1 cellular context compared by ENCODE assay signal in the genomic region with DNA sequence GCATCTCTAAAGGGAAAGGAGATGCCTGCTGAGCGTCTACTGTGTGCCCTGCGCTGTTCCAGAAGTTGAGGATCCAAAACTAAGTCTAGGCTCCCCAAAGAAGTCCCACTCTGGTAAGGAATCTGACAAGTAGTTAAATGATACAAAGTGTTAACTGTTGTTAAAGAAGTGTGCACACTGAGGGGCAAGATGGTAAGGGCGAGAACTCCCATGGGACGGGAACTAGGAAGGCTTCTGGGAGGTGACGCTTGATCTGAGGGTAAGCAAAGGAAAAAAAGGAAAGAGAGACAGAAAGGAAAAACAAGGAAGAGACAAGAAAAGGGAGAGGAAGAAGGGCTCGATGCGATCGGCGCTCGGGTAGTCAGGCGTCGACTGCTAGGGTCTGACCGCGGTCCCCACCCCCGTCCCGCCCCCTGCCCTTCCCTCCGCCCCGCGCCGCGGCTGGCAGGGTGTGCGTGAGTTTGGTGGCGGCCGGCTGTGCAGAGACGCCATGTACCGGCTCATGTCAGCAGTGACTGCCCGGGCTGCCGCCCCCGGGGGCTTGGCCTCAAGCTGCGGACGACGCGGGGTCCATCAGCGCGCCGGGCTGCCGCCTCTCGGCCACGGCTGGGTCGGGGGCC.
TF ChIP-seq lines count a peak whose summit lies in the region.

A gene with protein sequence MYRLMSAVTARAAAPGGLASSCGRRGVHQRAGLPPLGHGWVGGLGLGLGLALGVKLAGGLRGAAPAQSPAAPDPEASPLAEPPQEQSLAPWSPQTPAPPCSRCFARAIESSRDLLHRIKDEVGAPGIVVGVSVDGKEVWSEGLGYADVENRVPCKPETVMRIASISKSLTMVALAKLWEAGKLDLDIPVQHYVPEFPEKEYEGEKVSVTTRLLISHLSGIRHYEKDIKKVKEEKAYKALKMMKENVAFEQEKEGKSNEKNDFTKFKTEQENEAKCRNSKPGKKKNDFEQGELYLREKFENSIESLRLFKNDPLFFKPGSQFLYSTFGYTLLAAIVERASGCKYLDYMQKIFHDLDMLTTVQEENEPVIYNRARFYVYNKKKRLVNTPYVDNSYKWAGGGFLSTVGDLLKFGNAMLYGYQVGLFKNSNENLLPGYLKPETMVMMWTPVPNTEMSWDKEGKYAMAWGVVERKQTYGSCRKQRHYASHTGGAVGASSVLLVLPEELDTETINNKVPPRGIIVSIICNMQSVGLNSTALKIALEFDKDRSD (plus strand): TSS at position 480 of the 620 bp plus-strand sequence. CDS start 11 bp downstream, at position 491.

TF ChIP-seq in HEK293, 187 proteins besides CTCF, POLR2A, EP300 and RAD21 (continued from another document and continues in another):
- TF ChIP-seq OSR2 (tag by site-specific recombination; IDR thresholded peaks at IDR 0.05) (no peak), ZNF324 (tag by site-specific recombination; IDR thresholded peaks at IDR 0.05) (peak; percentile 84), SALL2 (tag by site-specific recombination; IDR thresholded peaks at IDR 0.05; ENCODE audit: borderline replicate concordance) (no peak), ZNF16 (tag by site-specific recombination; IDR thresholded peaks at IDR 0.05; ENCODE audit: low read depth) (no peak), TSHZ1 (tag by site-specific recombination; IDR thresholded peaks at IDR 0.05; ENCODE audit: borderline replicate concordance) (no peak), ZSCAN16 (tag by site-specific recombination; IDR thresholded peaks at IDR 0.05) (peak; percentile 47; the same call in 1 of the 2 replicates), ZNF654 (tag by site-specific recombination; IDR thresholded peaks at IDR 0.05; ENCODE audit: low read depth) (no peak), SETDB1 (IDR thresholded peaks at IDR 0.05; ENCODE audit: insufficient read length, low read length) (no peak), ZNF391 (tag by site-specific recombination; IDR thresholded peaks at IDR 0.05; ENCODE audit: borderline replicate concordance, low read depth) (no peak), ZNF555 (tag by site-specific recombination; conservative IDR thresholded peaks at IDR 0.05) (no peak), ZNF169 (tag by site-specific recombination; IDR thresholded peaks at IDR 0.05) (no peak), ZNF837 (tag by site-specific recombination; IDR thresholded peaks at IDR 0.05) (no peak), ZNF138 (tag by site-specific recombination; IDR thresholded peaks at IDR 0.05; ENCODE audit: borderline replicate concordance) (no peak), ZNF449 (tag by site-specific recombination; IDR thresholded peaks at IDR 0.05) (no peak), GLIS2 (tag by site-specific recombination; IDR thresholded peaks at IDR 0.05) (no peak), ZNF701 (tag by site-specific recombination; IDR thresholded peaks at IDR 0.05) (no peak), ZNF48 (tag by site-specific recombination; IDR thresholded peaks at IDR 0.05) (no peak), ZNF174 (tag by site-specific recombination; IDR thresholded peaks at IDR 0.05) (no peak), ZNF585B (tag by site-specific recombination; IDR thresholded peaks at IDR 0.05) (no peak), ZNF24 (tag by site-specific recombination; IDR thresholded peaks at IDR 0.05) (no peak), ZNF37A (tag by site-specific recombination; IDR thresholded peaks at IDR 0.05) (no peak), ZNF223 (tag by site-specific recombination; IDR thresholded peaks at IDR 0.05) (no peak), ZNF354C (tag by site-specific recombination; IDR thresholded peaks at IDR 0.05; ENCODE audit: borderline replicate concordance, low read depth) (no peak), MEIS1 (CRISPR knock-in tag; IDR thresholded peaks at IDR 0.05; ENCODE audit: borderline replicate concordance) (no peak), ZNF416 (tag by site-specific recombination; IDR thresholded peaks at IDR 0.05) (no peak), ZNF302 (tag by site-specific recombination; IDR thresholded peaks at IDR 0.05; ENCODE audit: low read depth) (no peak), ZNF560 (tag by site-specific recombination; IDR thresholded peaks at IDR 0.05; ENCODE audit: borderline replicate concordance) (no peak), BCL6B (tag by site-specific recombination; IDR thresholded peaks at IDR 0.05) (no peak), MZF1 (tag by site-specific recombination; IDR thresholded peaks at IDR 0.05; ENCODE audit: borderline replicate concordance) (no peak), OVOL3 (tag by site-specific recombination; IDR thresholded peaks at IDR 0.05) (peak; percentile 72; the same call in 1 of the 2 replicates), ZNF548 (tag by site-specific recombination; IDR thresholded peaks at IDR 0.05) (no peak), KLF8 (tag by site-specific recombination; IDR thresholded peaks at IDR 0.05) (peak; percentile 83), ZXDB (tag by site-specific recombination; IDR thresholded peaks at IDR 0.05) (no peak), ZFP37 (tag by site-specific recombination; IDR thresholded peaks at IDR 0.05) (no peak), ZNF239 (tag by site-specific recombination; IDR thresholded peaks at IDR 0.05) (no peak)
- TF ChIP-seq, protein P1, sequence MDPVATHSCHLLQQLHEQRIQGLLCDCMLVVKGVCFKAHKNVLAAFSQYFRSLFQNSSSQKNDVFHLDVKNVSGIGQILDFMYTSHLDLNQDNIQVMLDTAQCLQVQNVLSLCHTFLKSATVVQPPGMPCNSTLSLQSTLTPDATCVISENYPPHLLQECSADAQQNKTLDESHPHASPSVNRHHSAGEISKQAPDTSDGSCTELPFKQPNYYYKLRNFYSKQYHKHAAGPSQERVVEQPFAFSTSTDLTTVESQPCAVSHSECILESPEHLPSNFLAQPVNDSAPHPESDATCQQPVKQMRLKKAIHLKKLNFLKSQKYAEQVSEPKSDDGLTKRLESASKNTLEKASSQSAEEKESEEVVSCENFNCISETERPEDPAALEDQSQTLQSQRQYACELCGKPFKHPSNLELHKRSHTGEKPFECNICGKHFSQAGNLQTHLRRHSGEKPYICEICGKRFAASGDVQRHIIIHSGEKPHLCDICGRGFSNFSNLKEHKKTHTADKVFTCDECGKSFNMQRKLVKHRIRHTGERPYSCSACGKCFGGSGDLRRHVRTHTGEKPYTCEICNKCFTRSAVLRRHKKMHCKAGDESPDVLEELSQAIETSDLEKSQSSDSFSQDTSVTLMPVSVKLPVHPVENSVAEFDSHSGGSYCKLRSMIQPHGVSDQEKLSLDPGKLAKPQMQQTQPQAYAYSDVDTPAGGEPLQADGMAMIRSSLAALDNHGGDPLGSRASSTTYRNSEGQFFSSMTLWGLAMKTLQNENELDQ (tag by site-specific recombination; IDR thresholded peaks at IDR 0.05; ENCODE audit: low read depth), result no peak
- TF ChIP-seq, protein P2, sequence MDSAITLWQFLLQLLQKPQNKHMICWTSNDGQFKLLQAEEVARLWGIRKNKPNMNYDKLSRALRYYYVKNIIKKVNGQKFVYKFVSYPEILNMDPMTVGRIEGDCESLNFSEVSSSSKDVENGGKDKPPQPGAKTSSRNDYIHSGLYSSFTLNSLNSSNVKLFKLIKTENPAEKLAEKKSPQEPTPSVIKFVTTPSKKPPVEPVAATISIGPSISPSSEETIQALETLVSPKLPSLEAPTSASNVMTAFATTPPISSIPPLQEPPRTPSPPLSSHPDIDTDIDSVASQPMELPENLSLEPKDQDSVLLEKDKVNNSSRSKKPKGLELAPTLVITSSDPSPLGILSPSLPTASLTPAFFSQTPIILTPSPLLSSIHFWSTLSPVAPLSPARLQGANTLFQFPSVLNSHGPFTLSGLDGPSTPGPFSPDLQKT (IDR thresholded peaks at IDR 0.05; ENCODE audit: borderline replicate concordance, low read depth, low read length), result no peak
- TF ChIP-seq, protein P3, sequence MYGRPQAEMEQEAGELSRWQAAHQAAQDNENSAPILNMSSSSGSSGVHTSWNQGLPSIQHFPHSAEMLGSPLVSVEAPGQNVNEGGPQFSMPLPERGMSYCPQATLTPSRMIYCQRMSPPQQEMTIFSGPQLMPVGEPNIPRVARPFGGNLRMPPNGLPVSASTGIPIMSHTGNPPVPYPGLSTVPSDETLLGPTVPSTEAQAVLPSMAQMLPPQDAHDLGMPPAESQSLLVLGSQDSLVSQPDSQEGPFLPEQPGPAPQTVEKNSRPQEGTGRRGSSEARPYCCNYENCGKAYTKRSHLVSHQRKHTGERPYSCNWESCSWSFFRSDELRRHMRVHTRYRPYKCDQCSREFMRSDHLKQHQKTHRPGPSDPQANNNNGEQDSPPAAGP (tag by site-specific recombination; IDR thresholded peaks at IDR 0.05), result peak; percentile 68
- TF ChIP-seq, protein P4, sequence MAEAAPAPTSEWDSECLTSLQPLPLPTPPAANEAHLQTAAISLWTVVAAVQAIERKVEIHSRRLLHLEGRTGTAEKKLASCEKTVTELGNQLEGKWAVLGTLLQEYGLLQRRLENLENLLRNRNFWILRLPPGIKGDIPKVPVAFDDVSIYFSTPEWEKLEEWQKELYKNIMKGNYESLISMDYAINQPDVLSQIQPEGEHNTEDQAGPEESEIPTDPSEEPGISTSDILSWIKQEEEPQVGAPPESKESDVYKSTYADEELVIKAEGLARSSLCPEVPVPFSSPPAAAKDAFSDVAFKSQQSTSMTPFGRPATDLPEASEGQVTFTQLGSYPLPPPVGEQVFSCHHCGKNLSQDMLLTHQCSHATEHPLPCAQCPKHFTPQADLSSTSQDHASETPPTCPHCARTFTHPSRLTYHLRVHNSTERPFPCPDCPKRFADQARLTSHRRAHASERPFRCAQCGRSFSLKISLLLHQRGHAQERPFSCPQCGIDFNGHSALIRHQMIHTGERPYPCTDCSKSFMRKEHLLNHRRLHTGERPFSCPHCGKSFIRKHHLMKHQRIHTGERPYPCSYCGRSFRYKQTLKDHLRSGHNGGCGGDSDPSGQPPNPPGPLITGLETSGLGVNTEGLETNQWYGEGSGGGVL (tag by site-specific recombination; IDR thresholded peaks at IDR 0.05), result no peak
